18 cellular contexts compared by ENCODE assay signal in genomic region chr12:15689751-15690191, GRCh38.
DNase-seq lines count a peak whose midpoint lies in the region; ATAC-seq and TF ChIP-seq lines count a peak whose summit lies in the region.
"Had no signal": no experiment of that assay in that cellular context is flagged by ENCODE, and none has a peak within 500 bp of the region (broad histone marks: within the 10 kb centered on the region; RNA-seq: fewer than 3 reads in every experiment).

No MANE protein-coding gene starts in this region.

- H3K27ac ChIP-seq in IMR-90 (ENCODE audit: insufficient read depth, low read length) (no peak overlapping the region), hepatocyte (peak overlapping the region; percentile 74), tibial artery (peak overlapping the region; percentile 58 to 75)

- H2AK9ac ChIP-seq in IMR-90 (replicated peaks; ENCODE audit: low read depth, low read length, poor library complexity): no peak overlapping the region

- no CpG with 5 or more reads among the region's 4 CpGs for WGBS in IMR-90 (ENCODE audit: extremely low coverage in 2 of 2, insufficient read length in 1 of 2), 2 experiments
- 72% methylated on average over 4 of the region's 4 CpGs for WGBS in hepatocyte (ENCODE audit: low lambda C conversion rate, missing lambda C conversion rate)

- H3K4me1 ChIP-seq in IMR-90 (ENCODE audit: control insufficient read depth, insufficient read depth, low read length): peaks cover 17% of the 10 kb centered on the region
- H3K4me1 ChIP-seq in adipocyte (ENCODE audit: control insufficient read depth, insufficient read depth, low read length): peaks cover 84% of the 10 kb centered on the region
- peaks cover 27% of the 10 kb centered on the region for H3K4me1 ChIP-seq in hepatocyte (ENCODE audit: insufficient read depth)
- H3K4me1 ChIP-seq in tibial artery: peaks cover 0 to 94% (median 28%) of the 10 kb centered on the region in 4 donors

- H2BK20ac ChIP-seq in IMR-90 (ENCODE audit: low read depth, low read length): peak overlapping the region; percentile 22; the same call in 1 of the 2 replicates

- POLR2A ChIA-PET in IMR-90 (lab: Charles Lee; ENCODE audit: unreplicated experiment): no interaction called here

- TF ChIP-seq CTCF in IMR-90 (conservative IDR thresholded peaks at IDR 0.05; ENCODE audit: low read depth, low read length) (no peak), hepatocyte (IDR thresholded peaks at IDR 0.05; ENCODE audit: poor library complexity) (no peak), tibial artery (IDR thresholded peaks at IDR 0.05) (no peak)

- H2BK5ac ChIP-seq in IMR-90 (ENCODE audit: low read depth, low read length, poor library complexity, severe bottlenecking): no peak overlapping the region

- no peak for TF ChIP-seq RAD21 in IMR-90 (IDR thresholded peaks at IDR 0.05; ENCODE audit: low read length)

- no peak overlapping the region for H3K14ac ChIP-seq in IMR-90 (replicated peaks; ENCODE audit: low read depth, low read length)

- dilution Hi-C loops in IMR-90 (cut with HindIII; ENCODE audit: low sequenced_read_pairs, unreplicated experiment): no loop called here

- CTCF ChIA-PET in IMR-90 (lab: Yijun Ruan, JAX): interaction anchor here (0.6 to 0.7 kb wide), 2 partner anchors 16 to 29 kb away, joined by 3 read pairs; no protein-coding TSS in a partner anchor

- no peak overlapping the region for H3K18ac ChIP-seq in IMR-90 (ENCODE audit: low read depth, low read length)

- in situ Hi-C loops in IMR-90 (cut with MboI; ENCODE audit: low sequenced_read_pairs): no loop called here

- H3K9me3 ChIP-seq in IMR-90 (ENCODE audit: control insufficient read depth, insufficient read depth, low read length): no peaks in the 10 kb centered on the region
- no peaks in the 10 kb centered on the region for H3K9me3 ChIP-seq in adipocyte (ENCODE audit: control insufficient read depth, low read length)
- no peaks in the 10 kb centered on the region for H3K9me3 ChIP-seq in hepatocyte (ENCODE audit: low read depth)
- no peaks in the 10 kb centered on the region for H3K9me3 ChIP-seq in tibial artery

- peak overlapping the region; percentile 25; the same call in 1 of the 2 replicates for H3K4ac ChIP-seq in IMR-90 (ENCODE audit: low read depth, low read length)

- H3K36me3 ChIP-seq in IMR-90 (ENCODE audit: control insufficient read depth, insufficient read depth, low read length) (no peaks in the 10 kb centered on the region), adipocyte (ENCODE audit: control insufficient read depth, insufficient read depth, low read length, severe bottlenecking) (no peaks in the 10 kb centered on the region), hepatocyte (replicated peaks; ENCODE audit: insufficient read depth, low read depth) (no peaks in the 10 kb centered on the region), tibial artery (no peaks in the 10 kb centered on the region)

- peaks cover 24 to 56% of the 10 kb centered on the region in 2 experiments for H3K79me1 ChIP-seq in IMR-90 (ENCODE audit: low read depth in 1 of 2, low read length in 2 of 2)

- TF ChIP-seq POLR2A in IMR-90 (IDR thresholded peaks at IDR 0.05; ENCODE audit: low read depth, low read length): no peak

- peaks cover 58% of the 10 kb centered on the region for H3K79me2 ChIP-seq in hepatocyte

- H3K4me3 ChIP-seq in IMR-90 (ENCODE audit: insufficient read depth, low read depth, low read length) (no peak overlapping the region), adipocyte (ENCODE audit: low read length) (no peak overlapping the region), hepatocyte (no peak overlapping the region), tibial artery (no peak overlapping the region)

- peak overlapping the region; percentile 43; the same call in 1 of the 2 replicates for H3K23ac ChIP-seq in IMR-90 (ENCODE audit: low read depth, low read length)

- H3K27me3 ChIP-seq in IMR-90 (ENCODE audit: control insufficient read depth, insufficient read depth, low read length) (no peaks in the 10 kb centered on the region), adipocyte (replicated peaks; ENCODE audit: control insufficient read depth, insufficient read depth, low read length) (no peaks in the 10 kb centered on the region), hepatocyte (no peaks in the 10 kb centered on the region), tibial artery (no peaks in the 10 kb centered on the region)

- BruUV-seq in IMR-90 (replicated peaks; lab: Mats Ljungman, UMichigan): no TSS peak

- H4K91ac ChIP-seq in IMR-90 (ENCODE audit: insufficient read depth, low read depth, low read length): no peak overlapping the region

- no peaks in the 10 kb centered on the region for H4K20me1 ChIP-seq in IMR-90 (ENCODE audit: insufficient read depth, low read length)
- H4K20me1 ChIP-seq in hepatocyte (ENCODE audit: insufficient read depth, poor library complexity, severe bottlenecking): no peaks in the 10 kb centered on the region

- intact Hi-C loops in IMR-90 (cut with micrococcal nuclease): loop anchor here (10.0 kb wide), 1 partner anchor 165 kb away; no protein-coding TSS in a partner anchor
- intact Hi-C loops in tibial artery (cut with DNase I; ENCODE audit: low total_unique reads): no loop called here

- H2AFZ ChIP-seq in IMR-90 (replicated peaks; ENCODE audit: low read length, poor library complexity): no peak overlapping the region
- no peak overlapping the region for H2AFZ ChIP-seq in hepatocyte

- no peak overlapping the region for H2BK15ac ChIP-seq in IMR-90 (ENCODE audit: low read depth, low read length)

- no peak for ATAC-seq in IMR-90 (ENCODE audit: low read depth)
- ATAC-seq: naive thymus-derived CD8-positive, alpha-beta T cell; stimulated activated effector memory CD8-positive, alpha-beta T cell treated with anti-CD3 and anti-CD28 coated beads, Interleukin-12 subunit alpha, Interleukin-12 subunit beta, amount 100 ng/mL, for 72 hours had no signal

- H3K56ac ChIP-seq in IMR-90 (ENCODE audit: extremely low read depth, insufficient read depth, low read length): no peak overlapping the region

- H3K4me2 ChIP-seq in IMR-90 (ENCODE audit: low read depth, low read length) (no peak overlapping the region), hepatocyte (peak overlapping the region; percentile 34)

- no peak overlapping the region for H2AK5ac ChIP-seq in IMR-90 (ENCODE audit: low read depth, low read length)

- H4K5ac ChIP-seq in IMR-90 (ENCODE audit: low read depth, low read length): no peak overlapping the region

- H3K9me1 ChIP-seq in IMR-90 (ENCODE audit: insufficient read depth, low read length): peaks cover 8% of the 10 kb centered on the region

- no peaks in the 10 kb centered on the region for H3K9me2 ChIP-seq in hepatocyte (replicated peaks; ENCODE audit: insufficient read depth)

- H2BK120ac ChIP-seq in IMR-90 (ENCODE audit: low read depth, low read length): no peak overlapping the region; the same call in 1 of the 2 replicates

- H4K8ac ChIP-seq in IMR-90 (ENCODE audit: low read depth in 2 of 2, low read length in 2 of 2): no peak overlapping the region

- H3K9ac ChIP-seq in IMR-90 (ENCODE audit: low read depth, low read length) (no peak overlapping the region), adipocyte (ENCODE audit: low read length) (peak overlapping the region; percentile 82)

- DNase-seq in IMR-90 (no peak), adipocyte (ENCODE audit: low read depth) (no peak), hepatocyte (ENCODE audit: low spot score) (no peak), tibial artery (no peak), NCI-H1417 (lab: John Stamatoyannopoulos, UW) (no peak)
- DNase-seq in activated T-cell treated with anti-CD3 and anti-CD28 coated beads, Interleukin-2, amount 50 U/mL, for 48 hours: no peak
- DNase-seq in stimulated activated CD4-positive, alpha-beta T cell treated with anti-CD3 and anti-CD28 coated beads, Interleukin-4, amount 100 ng/mL, for 1 hour: no peak
- DNase-seq: activated CD4-positive, alpha-beta memory T cell treated with anti-CD3 and anti-CD28 coated beads for 36 hours; aorta; CD4-positive, alpha-beta T cell; Kasumi-1; left cardiac atrium; naive thymus-derived CD8-positive, alpha-beta T cell; NCI-H187; NCI-H748 treated with DMSO at 0.1 percent for 48 hours; SHP77; stimulated activated CD4-positive, alpha-beta T cell treated with anti-CD3 and anti-CD28 coated beads, Interleukin-4, amount 100 ng/mL, for 4 hours had no signal

TF ChIP-seq in IMR-90, 13 proteins besides CTCF, POLR2A, EP300 and RAD21:
- TF ChIP-seq BHLHE40 (IDR thresholded peaks at IDR 0.05; ENCODE audit: low read depth, low read length) (no peak), MAFK (IDR thresholded peaks at IDR 0.05; ENCODE audit: low read depth, low read length) (no peak), CEBPB (IDR thresholded peaks at IDR 0.05; ENCODE audit: low read depth, low read length) (no peak), FOS (IDR thresholded peaks at IDR 0.05; ENCODE audit: low read depth, low read length) (no peak), ELK1 (IDR thresholded peaks at IDR 0.05; ENCODE audit: borderline replicate concordance, low read depth, low read length) (no peak), RCOR1 (IDR thresholded peaks at IDR 0.05; ENCODE audit: insufficient replicate concordance, low read length) (no peak), NFE2L2 (IDR thresholded peaks at IDR 0.05; ENCODE audit: low read depth, low read length) (no peak), USF2 (IDR thresholded peaks at IDR 0.05; ENCODE audit: low read depth, low read length) (no peak), SMC3 (IDR thresholded peaks at IDR 0.05; ENCODE audit: low read depth, low read length) (no peak), MXI1 (IDR thresholded peaks at IDR 0.05; ENCODE audit: borderline replicate concordance, low read depth, low read length) (no peak), CHD1 (IDR thresholded peaks at IDR 0.05; ENCODE audit: low read depth, low read length) (no peak), RFX5 (IDR thresholded peaks at IDR 0.05; ENCODE audit: low read depth, low read length) (no peak), MAZ (IDR thresholded peaks at IDR 0.05; ENCODE audit: borderline replicate concordance, low read depth, low read length) (no peak)
TF ChIP-seq in IMR-90: peak in this region for 0.
